In the genomic region with DNA sequence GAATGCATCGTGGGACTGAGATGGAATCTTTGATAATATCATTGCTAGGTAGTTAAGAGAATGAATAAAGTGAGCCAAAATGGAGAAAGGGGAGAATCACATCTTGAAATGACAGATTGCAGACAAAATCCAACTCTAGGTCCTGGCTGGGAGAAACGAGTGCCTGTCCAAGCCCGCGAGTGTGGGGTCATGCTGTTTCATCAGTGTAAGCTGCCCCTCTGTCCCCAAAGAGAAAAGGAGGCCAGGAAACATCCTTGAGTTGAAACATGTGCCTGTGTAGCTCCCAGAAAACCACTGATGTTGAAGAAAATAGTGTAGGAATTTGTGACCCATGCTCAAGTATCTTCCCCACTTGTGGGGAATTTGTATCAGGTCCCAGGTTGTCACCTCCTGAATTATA, we compare ENCODE assay signal across 20 cellular contexts. TPM values are rescaled to one million over a fixed set of nuclear protein-coding genes. Genes with fewer than 3 reads are reported as not detected.
"Had no signal": no experiment of that assay in that cellular context is flagged by ENCODE, and none has a peak within 500 bp of the region (broad histone marks: within the 10 kb centered on the region; RNA-seq: fewer than 3 reads in every experiment).

No MANE protein-coding gene starts in this region.

- ATAC-seq: activated CD8-positive, alpha-beta T cell treated with anti-CD3 and anti-CD28 coated beads for 36 hours; activated T-helper 17 cell treated with anti-CD3 and anti-CD28 coated beads, Interleukin-2, amount 50 U/mL, for 72 hours had no signal

- H3K27ac ChIP-seq: colonic mucosa, ovary had no signal

- H3K27ac Mint-ChIP-seq: activated CD4-positive, alpha-beta T cell treated with anti-CD3 and anti-CD28 coated beads, Interleukin-2, amount 10 ng/mL, durations not matched to agents 24 days and 14 days; activated CD8-positive, alpha-beta T cell treated with anti-CD3 and anti-CD28 coated beads for 36 hours; activated naive CD8-positive, alpha-beta T cell treated with anti-CD3 and anti-CD28 coated beads, Interleukin-2, amount 10 ng/mL, durations not matched to agents 7 days and 5 days; activated T-helper 17 cell treated with anti-CD3 and anti-CD28 coated beads, Interleukin-2, amount 50 U/mL, for 72 hours; brain; naive B cell had no signal

- H3K27me3 ChIP-seq: colonic mucosa, ovary had no signal

- H3K36me3 ChIP-seq: colonic mucosa, ovary had no signal

- H3K36me3 Mint-ChIP-seq: activated naive CD8-positive, alpha-beta T cell treated with anti-CD3 and anti-CD28 coated beads, Interleukin-2, amount 10 ng/mL, durations not matched to agents 7 days and 5 days had no signal

- H3K4me1 Mint-ChIP-seq: activated CD4-positive, alpha-beta T cell treated with anti-CD3 and anti-CD28 coated beads, Interleukin-2, amount 10 ng/mL, durations not matched to agents 24 days and 14 days; activated naive CD8-positive, alpha-beta T cell treated with anti-CD3 and anti-CD28 coated beads, Interleukin-2, amount 10 ng/mL, durations not matched to agents 7 days and 5 days; activated T-helper 17 cell treated with anti-CD3 and anti-CD28 coated beads, Interleukin-2, amount 50 U/mL, for 72 hours; brain; central memory CD8-positive, alpha-beta T cell; naive B cell had no signal

- DNase-seq: activated CD4-positive, alpha-beta T cell treated with anti-CD3 and anti-CD28 coated beads, Interleukin-2, amount 10 ng/mL, durations not matched to agents 24 days and 14 days; activated CD4-positive, CD25-positive, alpha-beta regulatory T cell; activated CD8-positive, alpha-beta T cell treated with anti-CD3 and anti-CD28 coated beads for 36 hours; activated naive CD4-positive, alpha-beta T cell treated with Interleukin-2 at 50 U/mL for 16 hours; activated naive CD8-positive, alpha-beta T cell treated with anti-CD3 and anti-CD28 coated beads, Interleukin-2, amount 10 ng/mL, durations not matched to agents 7 days and 5 days; activated T-cell treated with anti-CD3 and anti-CD28 coated beads, Interleukin-2, amount 50 U/mL, for 1 hour; colonic mucosa; erythroblast; naive B cell; stimulated activated CD8-positive, alpha-beta memory T cell treated with anti-CD3 and anti-CD28 coated beads, Interleukin-4, amount 100 ng/mL, for 48 hours; stimulated activated naive CD4-positive, alpha-beta T cell; T1000; trophoblast cell had no signal

- H3K4me1 ChIP-seq: colonic mucosa had no signal

- H3K4me3 Mint-ChIP-seq: activated CD4-positive, alpha-beta T cell treated with anti-CD3 and anti-CD28 coated beads, Interleukin-2, amount 10 ng/mL, durations not matched to agents 24 days and 14 days; activated CD8-positive, alpha-beta T cell treated with anti-CD3 and anti-CD28 coated beads for 36 hours; activated naive CD8-positive, alpha-beta T cell treated with anti-CD3 and anti-CD28 coated beads, Interleukin-2, amount 10 ng/mL, durations not matched to agents 7 days and 5 days; activated T-helper 17 cell treated with anti-CD3 and anti-CD28 coated beads, Interleukin-2, amount 50 U/mL, for 72 hours; brain; central memory CD8-positive, alpha-beta T cell; naive B cell had no signal

- H3K27me3 Mint-ChIP-seq: activated CD4-positive, alpha-beta T cell treated with anti-CD3 and anti-CD28 coated beads, Interleukin-2, amount 10 ng/mL, durations not matched to agents 24 days and 14 days had no signal

- H3K9me3 Mint-ChIP-seq: activated T-helper 17 cell treated with anti-CD3 and anti-CD28 coated beads, Interleukin-2, amount 50 U/mL, for 72 hours; central memory CD8-positive, alpha-beta T cell had no signal

- H3K9me3 ChIP-seq: colonic mucosa had no signal

- H3K4me3 ChIP-seq: colonic mucosa, ovary had no signal

RNA-seq across cellular contexts. Expression of gene ADAMTSL3, which starts 48.3 kb away (rescaled TPM):
- total RNA-seq: activated CD4-positive, alpha-beta T cell treated with anti-CD3 and anti-CD28 coated beads, Interleukin-2, amount 10 ng/mL, durations not matched to agents 24 days and 14 days; activated CD8-positive, alpha-beta T cell treated with anti-CD3 and anti-CD28 coated beads for 36 hours; activated naive CD8-positive, alpha-beta T cell treated with anti-CD3 and anti-CD28 coated beads, Interleukin-2, amount 10 ng/mL, durations not matched to agents 7 days and 5 days; activated T-helper 17 cell treated with anti-CD3 and anti-CD28 coated beads, Interleukin-2, amount 50 U/mL, for 72 hours; mononuclear cell; pulmonary artery endothelial cell; T-helper 1 cell treated with Interleukin-12 subunit alpha and Interleukin-12 subunit beta and Interleukin-4 antibody, amounts not matched to agents 30 ng/mL and 1 ng/mL, for 36 hours had no signal
